ENCODE assay signal across 17 cellular contexts in genomic region chr2:56583796-56584313, GRCh38.
DNase-seq lines count a peak whose midpoint lies in the region; ATAC-seq and TF ChIP-seq lines count a peak whose summit lies in the region.
"Had no signal": no experiment of that assay in that cellular context is flagged by ENCODE, and none has a peak within 500 bp of the region (broad histone marks: within the 10 kb centered on the region; RNA-seq: fewer than 3 reads in every experiment).

No MANE protein-coding gene starts in this region.

- H3K27me3 ChIP-seq in H7 (ENCODE audit: control insufficient read depth, insufficient read depth, low read length) (no peaks in the 10 kb centered on the region), neural cell (ENCODE audit: insufficient read depth, low read depth, low read length) (no peaks in the 10 kb centered on the region)
- H3K27me3 ChIP-seq: MG63 had no signal

- H3K4me1 Mint-ChIP-seq in natural killer cell = no peaks in the 10 kb centered on the region
- no peaks in the 10 kb centered on the region for H3K4me1 Mint-ChIP-seq in T-helper 2 cell treated with Interferon-gamma antibody and Interleukin-4, amounts not matched to agents 5 μg/mL and 100 μg/mL, for 36 hours (ENCODE audit: low read depth)
- H3K4me1 Mint-ChIP-seq: CD14-positive monocyte had no signal

- peak; percentile 12 for TF ChIP-seq EP300 in neural cell (conservative IDR thresholded peaks at IDR 0.05; ENCODE audit: poor library complexity, severe bottlenecking)

- no peak overlapping the region for H3K27ac Mint-ChIP-seq in natural killer cell
- no peak overlapping the region for H3K27ac Mint-ChIP-seq in T-helper 2 cell treated with Interferon-gamma antibody and Interleukin-4, amounts not matched to agents 5 μg/mL and 100 μg/mL, for 36 hours
- H3K27ac Mint-ChIP-seq: CD14-positive monocyte had no signal

- TF ChIP-seq CTCF in neural cell (IDR thresholded peaks at IDR 0.05; ENCODE audit: poor library complexity, severe bottlenecking) (no peak), natural killer cell (IDR thresholded peaks at IDR 0.05) (no peak)

- peak overlapping the region; percentile 22 for H3K4me2 ChIP-seq in neural cell (ENCODE audit: low read length)
- H3K4me2 ChIP-seq: KMS-11 had no signal

- no peaks in the 10 kb centered on the region for H3K27me3 Mint-ChIP-seq in natural killer cell (ENCODE audit: low read depth in 2 of 2)
- no peaks in the 10 kb centered on the region for H3K27me3 Mint-ChIP-seq in T-helper 2 cell treated with Interferon-gamma antibody and Interleukin-4, amounts not matched to agents 5 μg/mL and 100 μg/mL, for 36 hours (ENCODE audit: low read depth)

- no peaks in the 10 kb centered on the region for H3K79me2 ChIP-seq in neural cell (replicated peaks; ENCODE audit: insufficient read depth, low read length)

- no peak overlapping the region for H3K4me3 ChIP-seq in H7 (ENCODE audit: insufficient read depth, low read depth, low read length)
- peak overlapping the region; percentile 10 for H3K4me3 ChIP-seq in neural cell (ENCODE audit: low read length)
- H3K4me3 ChIP-seq: MG63 had no signal

- no peak for ATAC-seq in natural killer cell
- ATAC-seq: Panc1, Right ventricle myocardium inferior had no signal

- TF ChIP-seq RAD21 in neural cell (conservative IDR thresholded peaks at IDR 0.05) = no peak

- H2AFZ ChIP-seq in neural cell (ENCODE audit: low read depth, low read length) = no peak overlapping the region

- peaks cover 9 to 15% of the 10 kb centered on the region in 2 donors for H3K9me3 Mint-ChIP-seq in natural killer cell
- peaks cover 11% of the 10 kb centered on the region for H3K9me3 Mint-ChIP-seq in T-helper 2 cell treated with Interferon-gamma antibody and Interleukin-4, amounts not matched to agents 5 μg/mL and 100 μg/mL, for 36 hours

- H3K9ac ChIP-seq in neural cell (ENCODE audit: low read length) = no peak overlapping the region
- H3K9ac ChIP-seq: KMS-11 had no signal

- H3K4me3 Mint-ChIP-seq in natural killer cell = no peak overlapping the region
- H3K4me3 Mint-ChIP-seq in T-helper 2 cell treated with Interferon-gamma antibody and Interleukin-4, amounts not matched to agents 5 μg/mL and 100 μg/mL, for 36 hours = no peak overlapping the region
- H3K4me3 Mint-ChIP-seq: CD14-positive monocyte had no signal

- DNase-seq in NCI-H2171 (lab: John Stamatoyannopoulos, UW) = peak; percentile 6
- no peak for DNase-seq in NCI-H2171 treated with DMSO at 0.1 percent for 48 hours (lab: John Stamatoyannopoulos, UW)
- peak; percentile 1 for DNase-seq in H7
- DNase-seq in NCI-H69 (lab: John Stamatoyannopoulos, UW) = peak; percentile 15
- no peak for DNase-seq in natural killer cell
- no peak for DNase-seq in T-helper 2 cell treated with Interferon-gamma antibody and Interleukin-4, amounts not matched to agents 5 μg/mL and 100 μg/mL, for 36 hours (ENCODE audit: low spot score)
- no peak for DNase-seq in activated gamma-delta T cell treated with Interleukin-2 at 50 U/mL for 16 hours
- DNase-seq: MG63, NCI-H1436 treated with DMSO at 0.1 percent for 48 hours, NCI-H2029 treated with DMSO at 0.1 percent for 48 hours, NCI-H774, T-helper 9 cell had no signal

- intact Hi-C loops in natural killer cell (cut with micrococcal nuclease) = no loop called here

- H3K36me3 ChIP-seq in H7 (replicated peaks; ENCODE audit: control insufficient read depth, insufficient read depth, low read length) = no peaks in the 10 kb centered on the region
- no peaks in the 10 kb centered on the region for H3K36me3 ChIP-seq in neural cell (ENCODE audit: insufficient read depth, low read length)
- H3K36me3 ChIP-seq: MG63 had no signal

- H3K36me3 Mint-ChIP-seq in natural killer cell = peaks cover 11% of the 10 kb centered on the region
- H3K36me3 Mint-ChIP-seq in T-helper 2 cell treated with Interferon-gamma antibody and Interleukin-4, amounts not matched to agents 5 μg/mL and 100 μg/mL, for 36 hours (ENCODE audit: low read depth) = no peaks in the 10 kb centered on the region
- H3K36me3 Mint-ChIP-seq: CD14-positive monocyte had no signal

- H3K27ac ChIP-seq in neural cell (ENCODE audit: low read length) = peak overlapping the region; percentile 19
- H3K27ac ChIP-seq: KMS-11 had no signal

- no peaks in the 10 kb centered on the region for H3K9me3 ChIP-seq in neural cell (ENCODE audit: low read length)
- H3K9me3 ChIP-seq: MG63 had no signal

- no peaks in the 10 kb centered on the region for H3F3A ChIP-seq in neural cell (ENCODE audit: insufficient read depth, low read length, poor library complexity, severe bottlenecking)

- no peaks in the 10 kb centered on the region for H3K9me2 ChIP-seq in neural cell (ENCODE audit: insufficient read depth, low read length)

- no peaks in the 10 kb centered on the region for H4K20me1 ChIP-seq in neural cell (ENCODE audit: insufficient read depth)

TF ChIP-seq in neural cell, 6 proteins besides CTCF, POLR2A, EP300 and RAD21:
- TF ChIP-seq SMC3 (conservative IDR thresholded peaks at IDR 0.05; ENCODE audit: poor library complexity) (no peak), REST (IDR thresholded peaks at IDR 0.05; ENCODE audit: borderline replicate concordance) (no peak), TAF1 (IDR thresholded peaks at IDR 0.05; ENCODE audit: low read depth) (no peak), EZH2 (IDR thresholded peaks at IDR 0.05; ENCODE audit: borderline replicate concordance, insufficient read depth, low read length, poor library complexity, severe bottlenecking) (no peak), POLR2AphosphoS5 (IDR thresholded peaks at IDR 0.05) (no peak), MXI1 (conservative IDR thresholded peaks at IDR 0.05; ENCODE audit: poor library complexity, severe bottlenecking) (no peak)

Comparison
In these comparisons a context has a peak if more than half of its experiments do, and no peak if none do; other contexts are left out.
1. DNase-seq: peak in NCI-H2171 (single experiment), H7 (single experiment) and NCI-H69 (single experiment); none in NCI-H2171 treated with DMSO at 0.1 percent for 48 hours (single experiment), natural killer cell (single experiment), T-helper 2 cell treated with Interferon-gamma antibody and Interleukin-4, amounts not matched to agents 5 μg/mL and 100 μg/mL, for 36 hours (single experiment) and activated gamma-delta T cell treated with Interleukin-2 at 50 U/mL for 16 hours (single experiment).